Comparison of ENCODE assay signal across 9 cellular contexts in the genomic region with DNA sequence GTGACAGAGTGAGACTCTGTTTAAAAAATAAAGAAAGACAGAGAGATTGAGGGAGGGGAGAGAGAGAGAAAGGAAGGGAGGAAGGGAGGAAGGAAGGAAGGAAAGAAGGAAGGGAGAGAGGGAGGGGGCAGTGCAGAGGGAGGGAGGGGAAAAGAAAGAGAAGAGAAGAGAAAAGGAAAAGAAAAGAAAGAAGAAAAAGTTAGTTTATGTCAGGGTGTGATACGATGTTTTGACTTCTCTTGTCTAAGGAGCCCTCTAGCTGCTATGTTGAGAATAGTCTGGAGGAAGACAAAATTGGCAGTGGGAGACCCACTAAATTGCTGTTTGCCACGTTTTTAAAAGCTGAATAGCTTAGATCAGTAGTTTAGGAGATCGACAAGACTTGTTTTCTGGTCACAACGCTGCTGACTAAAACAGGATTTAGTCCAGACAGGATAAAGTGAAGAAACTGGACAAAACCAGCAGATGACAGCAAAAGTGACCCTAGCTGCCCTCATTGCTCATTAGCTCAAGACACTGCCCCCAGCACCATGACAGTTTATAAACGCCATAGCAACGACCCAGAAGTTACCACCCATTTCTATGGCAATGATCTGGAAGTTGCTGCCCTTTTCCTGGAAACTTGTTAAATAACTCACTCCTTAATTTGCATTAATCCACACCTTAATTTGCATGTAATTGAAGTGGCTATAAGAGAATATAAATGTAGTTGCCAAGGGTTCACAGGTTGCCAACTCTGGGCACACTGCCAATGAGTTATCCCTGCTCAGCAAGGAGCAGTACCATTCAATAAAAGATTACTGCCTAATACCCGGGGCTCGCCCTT. TPM values are rescaled to one million over a fixed set of nuclear protein-coding genes. Genes with fewer than 3 reads are reported as not detected.
DNase-seq lines count a peak whose midpoint lies in the region; ATAC-seq, FAIRE-seq and TF ChIP-seq lines count a peak whose summit lies in the region.
"Had no signal": no experiment of that assay in that cellular context is flagged by ENCODE, and none has a peak within 500 bp of the region (broad histone marks: within the 10 kb centered on the region; RNA-seq: fewer than 3 reads in every experiment).

No MANE protein-coding gene starts in this region.

- intact Hi-C loops in naive thymus-derived CD4-positive, alpha-beta T cell (cut with micrococcal nuclease): no loop called here

- H3K36me3 Mint-ChIP-seq in glutamatergic neuron (ENCODE audit: unreplicated experiment): no peaks in the 10 kb centered on the region
- H3K36me3 Mint-ChIP-seq in naive thymus-derived CD4-positive, alpha-beta T cell: no peaks in the 10 kb centered on the region

- no peaks in the 10 kb centered on the region for H3K4me1 Mint-ChIP-seq in glutamatergic neuron (ENCODE audit: low read depth, unreplicated experiment)
- H3K4me1 Mint-ChIP-seq in naive thymus-derived CD4-positive, alpha-beta T cell: peaks cover 5 to 24% (median 14%) of the 10 kb centered on the region in 7 donors

- CTCF ChIA-PET in naive thymus-derived CD4-positive, alpha-beta T cell (lab: Charles Lee): interaction anchor here (0.6 to 1.6 kb wide), 3 partner anchors 21 to 1268 kb away, joined by 3 to 10 read pairs (median 6); no protein-coding TSS in a partner anchor

- in situ Hi-C loops in GM13977 (cut with MboI; ENCODE audit: low pct_unique_long_range_greater_than_20kb, low sequenced_read_pairs, unreplicated experiment): no loop called here

- H3K9me3 ChIP-seq in naive thymus-derived CD4-positive, alpha-beta T cell (ENCODE audit: control insufficient read depth in 2 of 3, low read length in 3 of 3): no peaks in the 10 kb centered on the region

- H3K27me3 ChIP-seq in naive thymus-derived CD4-positive, alpha-beta T cell (ENCODE audit: control insufficient read depth in 2 of 2, insufficient read depth in 2 of 2, low read length in 2 of 2): no peaks in the 10 kb centered on the region

- H3K27me3 Mint-ChIP-seq in glutamatergic neuron (ENCODE audit: unreplicated experiment): peaks cover 2% of the 10 kb centered on the region
- H3K27me3 Mint-ChIP-seq in naive thymus-derived CD4-positive, alpha-beta T cell: peaks cover 0 to 16% (median 0%) of the 10 kb centered on the region in 5 donors

- H3K4me3 ChIP-seq in naive thymus-derived CD4-positive, alpha-beta T cell (ENCODE audit: low read length): no peak overlapping the region

- FAIRE-seq in A204.1 (lab: Jason Lieb, UNC): peak; percentile 29
- FAIRE-seq: GM18507 had no signal

- no peak overlapping the region for H3K27ac Mint-ChIP-seq in glutamatergic neuron (ENCODE audit: unreplicated experiment)
- H3K27ac Mint-ChIP-seq in naive thymus-derived CD4-positive, alpha-beta T cell: peak overlapping the region in 3 of 9 donors; percentile 22 to 51 (median 32)

- no peak overlapping the region for H3K4me3 Mint-ChIP-seq in glutamatergic neuron (ENCODE audit: unreplicated experiment)
- H3K4me3 Mint-ChIP-seq in naive thymus-derived CD4-positive, alpha-beta T cell: peak overlapping the region in 2 of 10 donors; percentile 4 to 34

- POLR2A ChIA-PET in naive thymus-derived CD4-positive, alpha-beta T cell (lab: Charles Lee): interaction anchor here (0.6 to 1.2 kb wide), 3 partner anchors 13 to 52 kb away, joined by 3 to 4 read pairs (median 3); no protein-coding TSS in a partner anchor

- no peaks in the 10 kb centered on the region for H3K36me3 ChIP-seq in naive thymus-derived CD4-positive, alpha-beta T cell (ENCODE audit: control insufficient read depth in 2 of 3, insufficient read depth in 3 of 3, low read length in 3 of 3)

- no peaks in the 10 kb centered on the region for H3K9me3 Mint-ChIP-seq in glutamatergic neuron (ENCODE audit: unreplicated experiment)
- H3K9me3 Mint-ChIP-seq in naive thymus-derived CD4-positive, alpha-beta T cell: no peaks in the 10 kb centered on the region

- no peaks in the 10 kb centered on the region for H3K4me1 ChIP-seq in naive thymus-derived CD4-positive, alpha-beta T cell (ENCODE audit: control insufficient read depth in 2 of 2, insufficient read depth in 2 of 2, low read length in 2 of 2)

- no peak overlapping the region for H3K27ac ChIP-seq in naive thymus-derived CD4-positive, alpha-beta T cell (ENCODE audit: low read depth, low read length)

- DNase-seq in GM13977 (ENCODE audit: low spot score): no peak
- peak; percentile 55 for DNase-seq in RPMI7951 (ENCODE audit: low read depth)
- DNase-seq in glutamatergic neuron: no peak
- no peak for DNase-seq in GM19238 (ENCODE audit: insufficient read length, low spot score)
- no peak for DNase-seq in naive thymus-derived CD4-positive, alpha-beta T cell
- no peak for DNase-seq in NCI-H1694 treated with DMSO at 0.1 percent for 48 hours (lab: John Stamatoyannopoulos, UW)

- peak; percentile 31 for TF ChIP-seq CTCF in GM13977 (IDR thresholded peaks at IDR 0.05; ENCODE audit: extremely low read depth, insufficient read depth, missing control alignments)
- TF ChIP-seq CTCF in glutamatergic neuron (IDR thresholded peaks at IDR 0.05; ENCODE audit: partially characterized antibody, unreplicated experiment): peak; percentile 24

- ATAC-seq in GM18867 (IDR thresholded peaks at IDR 0.05; ENCODE audit: unreplicated experiment): no peak
- no peak for ATAC-seq in naive thymus-derived CD4-positive, alpha-beta T cell

RNA-seq across cellular contexts. Expression of a gene that starts 11.1 kb away (rescaled TPM):
- total RNA-seq in RPMI7951 (2014; rRNA removed; shearing (Covaris generic)): not detected in 2 replicates
- total RNA-seq in glutamatergic neuron (ENCODE audit: unreplicated experiment): not detected
- 1 to 10 TPM in 1 of 5 experiments, not detected in 4; 1.1 TPM for total RNA-seq in naive thymus-derived CD4-positive, alpha-beta T cell
- polyA plus RNA-seq in naive thymus-derived CD4-positive, alpha-beta T cell: not detected

RNA-seq across cellular contexts. Expression of a gene that starts 39.6 kb away (rescaled TPM):
- total RNA-seq in RPMI7951 (2014; rRNA removed; shearing (Covaris generic)): 1.3 and 1.8 TPM in 2 replicates
- 0.56 TPM for total RNA-seq in glutamatergic neuron (ENCODE audit: unreplicated experiment)
- total RNA-seq in naive thymus-derived CD4-positive, alpha-beta T cell: 10 to 100 TPM in 1 of 5 experiments, 1 to 10 TPM in 4; 1.1 to 30.6 (median 6.1) TPM
- 1 to 10 TPM; 6.5 to 9.1 TPM for polyA plus RNA-seq in naive thymus-derived CD4-positive, alpha-beta T cell
